11 cellular contexts compared by ENCODE assay signal in the genomic region with DNA sequence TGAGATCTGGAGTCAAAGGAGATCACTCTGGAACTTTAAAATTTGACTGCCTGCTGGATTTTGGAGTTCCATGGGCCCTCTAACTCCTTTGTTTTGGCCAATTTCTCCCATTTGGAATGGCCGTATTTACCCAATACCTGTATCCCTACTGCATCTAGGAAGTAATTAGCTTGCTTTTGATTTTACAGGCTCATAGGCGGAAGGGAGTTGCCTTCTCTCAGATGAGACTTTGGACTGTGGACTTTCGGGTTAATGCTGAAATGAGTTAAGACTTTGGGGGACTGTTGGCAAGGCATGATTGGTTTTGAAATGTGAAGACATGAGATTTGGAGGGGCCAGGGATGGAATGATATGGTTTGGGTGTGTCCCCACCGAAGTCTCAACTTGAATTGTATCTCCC. TPM values are rescaled to one million over a fixed set of nuclear protein-coding genes. Genes with fewer than 3 reads are reported as not detected.
"Had no signal": no experiment of that assay in that cellular context is flagged by ENCODE, and none has a peak within 500 bp of the region (broad histone marks: within the 10 kb centered on the region; RNA-seq: fewer than 3 reads in every experiment).

No MANE protein-coding gene starts in this region.

RNA-seq across cellular contexts. Expression of a gene that starts 31.1 kb away (rescaled TPM):
- total RNA-seq: naive thymus-derived CD4-positive, alpha-beta T cell; naive thymus-derived CD8-positive, alpha-beta T cell; natural killer cell; natural killer cell treated with Interleukin-12 subunit alpha and Interleukin-12 subunit beta and Interleukin-15 and Interleukin-18, amount 100 ng/mL, for 72 hours; neural crest cell; osteocyte; pulmonary artery endothelial cell; right atrium auricular region; right cardiac atrium; sciatic nerve; skeletal muscle tissue had no signal
- polyA plus RNA-seq: naive thymus-derived CD4-positive, alpha-beta T cell; naive thymus-derived CD8-positive, alpha-beta T cell; right cardiac atrium had no signal
